ENCODE assay signal across 25 cellular contexts in genomic region chr13:45436332-45436731, GRCh38.
"Had no signal": no experiment of that assay in that cellular context is flagged by ENCODE, and none has a peak within 500 bp of the region (broad histone marks: within the 10 kb centered on the region; RNA-seq: fewer than 3 reads in every experiment).

No MANE protein-coding gene starts in this region.

- DNase-seq: activated CD4-positive, alpha-beta memory T cell treated with anti-CD3 and anti-CD28 coated beads for 36 hours; activated CD4-positive, alpha-beta T cell treated with anti-CD3 and anti-CD28 coated beads for 36 hours; activated CD4-positive, alpha-beta T cell treated with anti-CD3 and anti-CD28 coated beads, Interleukin-2, amount 10 ng/mL, durations not matched to agents 24 days and 14 days; activated CD4-positive, CD25-positive, alpha-beta regulatory T cell; activated CD4-positive, CD25-positive, alpha-beta regulatory T cell treated with anti-CD3 and anti-CD28 coated beads, Interleukin-2, amount 50 U/mL, for 72 hours; activated CD8-positive, alpha-beta T cell treated with anti-CD3 and anti-CD28 coated beads, Interleukin-2, amount 10 ng/mL, durations not matched to agents 7 days and 5 days; activated effector memory CD4-positive, alpha-beta T cell treated with anti-CD3 and anti-CD28 coated beads, Interleukin-2, amount 50 U/mL, for 16 hours; activated naive CD4-positive, alpha-beta T cell treated with anti-CD3 and anti-CD28 coated beads for 36 hours; activated naive CD8-positive, alpha-beta T cell treated with anti-CD3 and anti-CD28 coated beads for 36 hours; activated naive CD8-positive, alpha-beta T cell treated with anti-CD3 and anti-CD28 coated beads, Interleukin-2, amount 50 U/mL, for 24 hours; activated T-cell treated with anti-CD3 and anti-CD28 coated beads, Interleukin-2, amount 50 U/mL, for 48 hours; adrenal gland; amygdala; aorta; body of pancreas; central memory CD4-positive, alpha-beta T cell; cerebellar nuclear complex; colonic mucosa; effector memory CD4-positive, alpha-beta T cell; endodermal cell; foreskin fibroblast; glutamatergic neuron; T-helper 2 cell had no signal

- H3K4me3 ChIP-seq: adrenal gland, body of pancreas, cardiac muscle cell, colonic mucosa had no signal

- H3K27me3 ChIP-seq: adrenal gland, body of pancreas, cardiac muscle cell, colonic mucosa had no signal

- ATAC-seq: activated CD4-positive, alpha-beta T cell treated with anti-CD3 and anti-CD28 coated beads for 36 hours; activated CD8-positive, alpha-beta T cell treated with anti-CD3 and anti-CD28 coated beads, Interleukin-2, amount 10 ng/mL, durations not matched to agents 7 days and 5 days; activated naive CD8-positive, alpha-beta T cell treated with anti-CD3 and anti-CD28 coated beads, Interleukin-2, amount 50 U/mL, for 24 hours; body of pancreas; esophagus mucosa had no signal

- H3K4me1 ChIP-seq: colonic mucosa had no signal

- H3K27ac ChIP-seq: adrenal gland, body of pancreas, cardiac muscle cell, colonic mucosa had no signal

- H3K9me3 ChIP-seq: adrenal gland, body of pancreas, colonic mucosa had no signal

- H3K36me3 ChIP-seq: adrenal gland, cardiac muscle cell, colonic mucosa had no signal
